Comparison of ENCODE assay signal across 2 cellular contexts in genomic region chr22:42938449-42938848, GRCh38.
TF ChIP-seq lines count a peak whose summit lies in the region.

No MANE protein-coding gene starts in this region.

TF ChIP-seq in endothelial cell of umbilical vein, 7 proteins besides CTCF, POLR2A, EP300 and RAD21:
- no peak for TF ChIP-seq GATA2 (IDR thresholded peaks at IDR 0.05; ENCODE audit: insufficient read depth, insufficient read length, low read depth, low read length)
- no peak for TF ChIP-seq FOS (IDR thresholded peaks at IDR 0.05; ENCODE audit: borderline replicate concordance, insufficient read depth, low read length)
- no peak for TF ChIP-seq EZH2 (IDR thresholded peaks at IDR 0.05; ENCODE audit: borderline replicate concordance, low read depth, low read length, severe bottlenecking)
- TF ChIP-seq JUN (IDR thresholded peaks at IDR 0.05; ENCODE audit: borderline replicate concordance, insufficient read depth, insufficient read length, low read depth): no peak
- TF ChIP-seq MYC (IDR thresholded peaks at IDR 0.05; ENCODE audit: low read depth, low read length): no peak

TF ChIP-seq in HEK293T, 16 proteins besides CTCF, POLR2A, EP300 and RAD21:
- TF ChIP-seq HDGF (IDR thresholded peaks at IDR 0.05; ENCODE audit: borderline replicate concordance) (no peak), NFRKB (IDR thresholded peaks at IDR 0.05) (no peak), FOXK2 (IDR thresholded peaks at IDR 0.05) (no peak), SUZ12 (IDR thresholded peaks at IDR 0.05) (no peak), PKNOX1 (IDR thresholded peaks at IDR 0.05) (no peak), TARDBP (IDR thresholded peaks at IDR 0.05) (no peak), FOXM1 (IDR thresholded peaks at IDR 0.05; ENCODE audit: borderline replicate concordance) (no peak), L3MBTL2 (conservative IDR thresholded peaks at IDR 0.05) (no peak)
